9 cellular contexts compared by ENCODE assay signal in the genomic region with DNA sequence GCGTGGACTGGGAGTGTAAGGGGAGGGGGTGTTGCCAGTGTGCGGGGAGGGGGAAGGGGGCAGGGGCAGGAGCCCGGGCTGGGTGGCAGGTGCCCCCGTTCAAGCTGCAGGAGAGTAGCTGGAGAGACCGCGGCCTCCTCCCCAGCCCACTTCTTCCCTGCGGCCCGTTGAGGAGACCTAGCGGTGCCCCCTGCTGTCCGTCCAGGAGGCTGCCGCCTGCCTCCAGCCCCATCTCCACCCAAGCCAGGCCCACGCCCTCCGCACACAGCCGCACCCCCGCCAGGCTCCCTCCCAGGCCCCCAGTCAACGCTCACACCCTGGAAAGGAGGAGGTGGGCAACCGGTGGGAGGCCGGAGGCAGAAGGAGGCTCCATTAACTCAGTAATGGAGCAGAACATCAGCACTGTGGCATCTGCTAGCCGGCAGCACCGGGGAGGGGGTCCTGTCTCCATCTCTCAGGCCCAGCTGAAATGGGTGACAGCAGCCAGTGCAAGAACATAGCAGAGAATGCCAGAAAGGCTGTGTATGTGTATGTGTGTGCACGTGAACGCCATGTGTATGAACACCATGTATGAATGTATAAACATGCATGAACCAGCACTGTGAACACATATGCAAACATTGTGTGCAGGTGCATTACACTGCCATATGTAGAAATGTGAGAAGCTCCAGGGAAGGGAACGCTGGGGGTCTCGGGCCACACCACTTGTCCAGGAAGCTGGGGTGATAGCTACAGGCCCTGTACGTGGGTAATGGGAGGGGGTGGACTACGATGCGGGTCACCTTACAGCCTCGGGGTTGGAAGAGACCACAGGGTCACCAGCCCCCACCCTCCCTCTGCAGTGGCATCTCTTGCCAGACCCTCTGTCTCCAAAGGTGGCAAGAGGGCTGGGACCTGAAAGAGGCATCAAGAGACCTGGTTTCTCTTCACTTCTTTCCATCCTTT.
A peak's percentile ranks its signal among the peaks of the same experiment; 100 is the strongest.
DNase-seq lines count a peak whose midpoint lies in the region; ATAC-seq and TF ChIP-seq lines count a peak whose summit lies in the region.
"Had no signal": no experiment of that assay in that cellular context is flagged by ENCODE, and none has a peak within 500 bp of the region (broad histone marks: within the 10 kb centered on the region; RNA-seq: fewer than 3 reads in every experiment).

No MANE protein-coding gene starts in this region.

- no peaks in the 10 kb centered on the region for H3K9me3 Mint-ChIP-seq in CD8-positive, alpha-beta memory T cell

- intact Hi-C loops in left colon (cut with DNase I, micrococcal nuclease), result no loop called here

- H3K9me3 ChIP-seq in CD8-positive, alpha-beta memory T cell (ENCODE audit: low read length), result no peaks in the 10 kb centered on the region

- peak overlapping the region in 1 of 8 donors; percentile 24 for H3K27ac Mint-ChIP-seq in CD8-positive, alpha-beta memory T cell

- H3K36me3 Mint-ChIP-seq in CD8-positive, alpha-beta memory T cell, result no peaks in the 10 kb centered on the region

- H3K36me3 ChIP-seq in CD8-positive, alpha-beta memory T cell (ENCODE audit: insufficient read depth, low read length), result no peaks in the 10 kb centered on the region

- H3K27ac ChIP-seq in CD8-positive, alpha-beta memory T cell (ENCODE audit: low read depth, low read length), result no peak overlapping the region
- H3K27ac ChIP-seq in VCaP, result no peak overlapping the region
- H3K27ac ChIP-seq in caudate nucleus (ENCODE audit: low read depth, low read length), result peak overlapping the region; percentile 52
- H3K27ac ChIP-seq: SK-N-MC had no signal

- H3K27me3 Mint-ChIP-seq in CD8-positive, alpha-beta memory T cell, result peaks cover 8 to 15% of the 10 kb centered on the region in 2 donors

- TF ChIP-seq CTCF in VCaP (conservative IDR thresholded peaks at IDR 0.05), result peak; percentile 64

- POLR2A ChIA-PET in CD8-positive, alpha-beta memory T cell (lab: Charles Lee), result no interaction called here

- ATAC-seq in GM21529 (IDR thresholded peaks at IDR 0.05; ENCODE audit: unreplicated experiment) (peak; percentile 76), left colon (peak; percentile 95), HG02840 (IDR thresholded peaks at IDR 0.05; ENCODE audit: low FRiP score, unreplicated experiment) (no peak)

- peaks cover 5% of the 10 kb centered on the region for H3K27me3 ChIP-seq in CD8-positive, alpha-beta memory T cell (ENCODE audit: insufficient read depth, low read length, poor library complexity, severe bottlenecking)

- no peak overlapping the region for H3K4me3 ChIP-seq in CD8-positive, alpha-beta memory T cell (ENCODE audit: low read length)
- H3K4me3 ChIP-seq: SK-N-MC had no signal

- CTCF ChIA-PET in CD8-positive, alpha-beta memory T cell (lab: Charles Lee), result interaction anchor here (0.7 kb wide), 1 partner anchor 160 kb away, joined by 3 read pairs; no protein-coding TSS in a partner anchor

- H3K4me3 Mint-ChIP-seq in CD8-positive, alpha-beta memory T cell, result no peak overlapping the region

- DNase-seq in CD8-positive, alpha-beta memory T cell, result peak; percentile 25 to 64 (median 42)
- DNase-seq in NCI-H1436 treated with DMSO at 0.1 percent for 48 hours (lab: John Stamatoyannopoulos, UW) (peak; percentile 21), caudate nucleus (lab: John Stamatoyannopoulos, UW) (peak in 18 of 61 donors; percentile 11 to 54 (median 29)), left colon (peak; percentile 56 to 81)
- DNase-seq in stimulated activated CD4-positive, alpha-beta T cell treated with anti-CD3 and anti-CD28 coated beads, TNF-alpha, amount 100 ng/mL, for 48 hours (ENCODE audit: low read depth in 3 of 3), result peak; percentile 28 to 51 (median 33)

- peaks cover 49% of the 10 kb centered on the region for H3K4me1 ChIP-seq in CD8-positive, alpha-beta memory T cell (ENCODE audit: insufficient read depth, low read length)

- peaks cover 30 to 43% (median 32%) of the 10 kb centered on the region in 3 donors for H3K4me1 Mint-ChIP-seq in CD8-positive, alpha-beta memory T cell
